1 cellular context compared by ENCODE assay signal in genomic region chr16:89131783-89132182, GRCh38.
TF ChIP-seq lines count a peak whose summit lies in the region.

No MANE protein-coding gene starts in this region.

TF ChIP-seq in HepG2, 621 proteins besides CTCF, POLR2A, EP300 and RAD21 (continued from another document):
- no peak for TF ChIP-seq GMEB2 (CRISPR knock-in tag; IDR thresholded peaks at IDR 0.05; ENCODE audit: low read depth)
- no peak for TF ChIP-seq FOXA1 (IDR thresholded peaks at IDR 0.05)
- no peak for TF ChIP-seq FOXA1 (CRISPR knock-in tag; IDR thresholded peaks at IDR 0.05)
- no peak for TF ChIP-seq EHMT2 (IDR thresholded peaks at IDR 0.05; ENCODE audit: borderline replicate concordance, low read depth, low read length)
